Comparison of ENCODE assay signal across 19 cellular contexts in the genomic region with DNA sequence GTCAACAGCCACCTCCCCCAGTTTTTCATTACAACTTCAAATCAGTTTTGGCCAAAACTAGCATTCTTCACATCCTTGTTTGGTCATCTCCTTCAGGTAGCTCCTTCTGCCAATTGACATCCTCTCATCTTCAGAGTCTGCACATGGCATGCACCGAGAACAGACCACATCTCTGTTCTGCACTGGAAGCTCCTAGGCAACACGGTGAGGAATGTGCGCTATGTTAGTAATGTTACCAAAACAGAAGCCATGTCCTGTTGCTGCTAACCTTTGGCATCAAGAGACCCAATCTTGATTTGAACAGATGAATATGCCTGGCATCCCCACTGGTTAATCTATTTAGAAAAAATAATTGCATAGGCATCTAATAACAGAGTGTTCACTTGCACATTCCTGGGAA. TPM values are rescaled to one million over a fixed set of nuclear protein-coding genes. Genes with fewer than 3 reads are reported as not detected.
"Had no signal": no experiment of that assay in that cellular context is flagged by ENCODE, and none has a peak within 500 bp of the region (broad histone marks: within the 10 kb centered on the region; RNA-seq: fewer than 3 reads in every experiment).

No MANE protein-coding gene starts in this region.

- H3K4me1 ChIP-seq: colonic mucosa, esophagus squamous epithelium, pancreas, tibial artery had no signal

- H3K9me3 Mint-ChIP-seq: activated T-helper 1 cell treated with anti-CD3 and anti-CD28 coated beads, Interleukin-12 subunit alpha, Interleukin-12 subunit beta, Interleukin-2, Interleukin-4 antibody, amounts not matched to agents 30 ng/mL and 10 ng/mL and 1 ng/mL, durations not matched to agents 14 hours and 24 hours and 36 hours; neural crest cell; WTC11 had no signal

- ATAC-seq: left ventricle myocardium superior; pancreas; stimulated activated naive B cell treated with anti-CD40 and anti-IgM and Interleukin-4, amounts not matched to agents 10 μg/mL and 1 μg/mL and 100 μg/mL, for 72 hours; WTC11 had no signal

- H3K9me3 ChIP-seq: colonic mucosa, esophagus squamous epithelium, pancreas, tibial artery had no signal

- H3K27ac Mint-ChIP-seq: activated T-helper 1 cell treated with anti-CD3 and anti-CD28 coated beads, Interleukin-12 subunit alpha, Interleukin-12 subunit beta, Interleukin-2, Interleukin-4 antibody, amounts not matched to agents 30 ng/mL and 10 ng/mL and 1 ng/mL, durations not matched to agents 14 hours and 24 hours and 36 hours; stimulated activated naive B cell treated with anti-CD40 and anti-IgM and Interleukin-4, amounts not matched to agents 10 μg/mL and 1 μg/mL and 100 μg/mL, for 72 hours; WTC11 had no signal

- H3K27ac ChIP-seq: cardiac muscle cell, colonic mucosa, esophagus squamous epithelium, pancreas, tibial artery had no signal

- H3K27me3 ChIP-seq: cardiac muscle cell, colonic mucosa, esophagus squamous epithelium, pancreas, tibial artery had no signal

- H3K27me3 Mint-ChIP-seq: stimulated activated naive B cell treated with anti-CD40 and anti-IgM and Interleukin-4, amounts not matched to agents 10 μg/mL and 1 μg/mL and 100 μg/mL, for 72 hours had no signal

- DNase-seq: activated CD4-positive, alpha-beta T cell treated with anti-CD3 and anti-CD28 coated beads for 4 hours; activated CD8-positive, alpha-beta memory T cell treated with anti-CD3 and anti-CD28 coated beads, Interleukin-2, amount 50 U/mL, for 48 hours; colonic mucosa; effector CD4-positive, alpha-beta T cell; esophagus squamous epithelium; hippocampal formation; kidney; left ventricle myocardium superior; pancreas; stimulated activated CD4-positive, alpha-beta T cell treated with anti-CD3 and anti-CD28 coated beads, Interleukin-2, amount 100 ng/mL, for 48 hours; stimulated activated naive B cell treated with anti-CD40 and anti-IgM and Interleukin-4, amounts not matched to agents 10 μg/mL and 1 μg/mL and 100 μg/mL, for 72 hours; tibial artery had no signal

- H3K4me3 Mint-ChIP-seq: activated T-helper 1 cell treated with anti-CD3 and anti-CD28 coated beads, Interleukin-12 subunit alpha, Interleukin-12 subunit beta, Interleukin-2, Interleukin-4 antibody, amounts not matched to agents 30 ng/mL and 10 ng/mL and 1 ng/mL, durations not matched to agents 14 hours and 24 hours and 36 hours; neural crest cell; stimulated activated naive B cell treated with anti-CD40 and anti-IgM and Interleukin-4, amounts not matched to agents 10 μg/mL and 1 μg/mL and 100 μg/mL, for 72 hours; WTC11 had no signal

- H3K4me3 ChIP-seq: cardiac muscle cell, colonic mucosa, esophagus squamous epithelium, pancreas, tibial artery had no signal

RNA-seq across cellular contexts. Expression of gene HK3, which starts 5.1 kb away (rescaled TPM):
- total RNA-seq: cardiac muscle cell, endothelial cell of umbilical vein, fibroblast of villous mesenchyme, glomerular endothelial cell, neural crest cell had no signal
